ENCODE assay signal across 24 cellular contexts in genomic region chr22:46247443-46247975, GRCh38. TPM values are rescaled to one million over a fixed set of nuclear protein-coding genes. Genes with fewer than 3 reads are reported as not detected.
DNase-seq lines count a peak whose midpoint lies in the region; ATAC-seq and TF ChIP-seq lines count a peak whose summit lies in the region.
"Had no signal": no experiment of that assay in that cellular context is flagged by ENCODE, and none has a peak within 500 bp of the region (broad histone marks: within the 10 kb centered on the region; RNA-seq: fewer than 3 reads in every experiment).

No MANE protein-coding gene starts in this region.

- no peak overlapping the region for H3K27ac Mint-ChIP-seq in nephron
- H3K27ac Mint-ChIP-seq: CD8-positive, alpha-beta T cell had no signal

- no peak overlapping the region for H3K4me3 ChIP-seq in SK-N-SH (ENCODE audit: low read depth in 2 of 2, low read length in 1 of 2)
- no peak overlapping the region for H3K4me3 ChIP-seq in right cardiac atrium (ENCODE audit: low read length)
- H3K4me3 ChIP-seq: GM12878, PC-9 had no signal

- TF ChIP-seq RAD21 in SK-N-SH (IDR thresholded peaks at IDR 0.05; ENCODE audit: low read length) = no peak

- peak overlapping the region; percentile 23 to 77 (median 37) for H3K4me3 Mint-ChIP-seq in nephron

- peaks cover 3% of the 10 kb centered on the region for H3F3A ChIP-seq in SK-N-SH (replicated peaks; ENCODE audit: insufficient read depth)

- H3K9ac ChIP-seq in SK-N-SH = no peak overlapping the region

- no peaks in the 10 kb centered on the region for H3K9me3 ChIP-seq in SK-N-SH
- no peaks in the 10 kb centered on the region for H3K9me3 ChIP-seq in right cardiac atrium (ENCODE audit: control insufficient read depth, low read length)
- H3K9me3 ChIP-seq: BE2C, Caco-2 had no signal

- H3K27me3 Mint-ChIP-seq in nephron (ENCODE audit: low read depth) = no peaks in the 10 kb centered on the region

- peak overlapping the region in 1 of 2 experiments; percentile 88; a peak in 1 of 4 replicates for H3K27ac ChIP-seq in SK-N-SH (ENCODE audit: low read depth in 2 of 2, low read length in 1 of 2)
- H3K27ac ChIP-seq in right cardiac atrium (ENCODE audit: low read length) = peak overlapping the region; percentile 14
- H3K27ac ChIP-seq: PC-9 had no signal

- H4K20me1 ChIP-seq in SK-N-SH (ENCODE audit: insufficient read depth) = no peaks in the 10 kb centered on the region

- TF ChIP-seq EP300 in SK-N-SH (IDR thresholded peaks at IDR 0.05; ENCODE audit: borderline replicate concordance in 1 of 2, low read depth in 1 of 2, low read length in 1 of 2) = no peak; a peak in 1 of 4 replicates

- no peak overlapping the region for H3K4me2 ChIP-seq in SK-N-SH
- H3K4me2 ChIP-seq: PC-9 had no signal

- H3K36me3 ChIP-seq in SK-N-SH (replicated peaks in 1 of 2; ENCODE audit: control insufficient read depth in 1 of 2, insufficient read depth in 2 of 2, low read length in 1 of 2) = peaks cover 3 to 18% of the 10 kb centered on the region in 2 experiments

- TF ChIP-seq CTCF in SK-N-SH (IDR thresholded peaks at IDR 0.05) (no peak), nephron (IDR thresholded peaks at IDR 0.05; ENCODE audit: unreplicated experiment in 3 of 3) (no peak)

- CTCF ChIA-PET in SK-N-SH (lab: Yijun Ruan, JAX) = interaction anchor here (2.6 kb wide), 1 partner anchor 125 kb away, joined by 10 read pairs; no protein-coding TSS in a partner anchor

- H3K27me3 ChIP-seq in SK-N-SH (ENCODE audit: insufficient read depth) (no peaks in the 10 kb centered on the region), right cardiac atrium (ENCODE audit: control insufficient read depth, insufficient read depth) (no peaks in the 10 kb centered on the region)
- H3K27me3 ChIP-seq: BE2C had no signal

- peaks cover 0 to 73% of the 10 kb centered on the region in 2 experiments; a peak in 3 of 4 replicates for H3K4me1 ChIP-seq in SK-N-SH (ENCODE audit: control insufficient read depth in 1 of 2, insufficient read depth in 2 of 2, low read depth in 1 of 2, low read length in 1 of 2)
- H3K4me1 ChIP-seq in right cardiac atrium (ENCODE audit: control insufficient read depth, insufficient read depth, low read length) = peaks cover 17% of the 10 kb centered on the region

- H3K9me3 Mint-ChIP-seq in nephron = no peaks in the 10 kb centered on the region
- H3K9me3 Mint-ChIP-seq: CD8-positive, alpha-beta T cell had no signal

- POLR2A ChIA-PET in SK-N-SH (lab: Yijun Ruan, JAX) = no interaction called here

- peaks cover 17% of the 10 kb centered on the region for H3K36me3 Mint-ChIP-seq in nephron (ENCODE audit: low read depth)

- no peak overlapping the region for H2AFZ ChIP-seq in SK-N-SH (ENCODE audit: low read depth)
- H2AFZ ChIP-seq: PC-9 had no signal

- DNase-seq in SK-N-SH (peak; percentile 49), right cardiac atrium (no peak), Right ventricle myocardium superior (no peak), NCI-H187 treated with DMSO at 0.1 percent for 48 hours (lab: John Stamatoyannopoulos, UW) (no peak)
- DNase-seq: BE2C; Caco-2; CD8-positive, alpha-beta T cell; EL; GDM1; KG1; MM.1S; NCI-H2029 treated with DMSO at 0.1 percent for 48 hours; NCI-H2227 treated with DMSO at 0.1 percent for 48 hours; NCI-H526 treated with DMSO at 0.1 percent for 48 hours; PC-9; SHP77 treated with DMSO at 0.1 percent for 48 hours had no signal

- no peak for ATAC-seq in SK-N-SH treated with all-trans-retinoic acid at 6 μM for 48 hours
- no peak for ATAC-seq in right cardiac atrium
- ATAC-seq in Right ventricle myocardium superior (ENCODE audit: poor library complexity) = no peak
- no peak for ATAC-seq in GM18867 (IDR thresholded peaks at IDR 0.05; ENCODE audit: unreplicated experiment)
- ATAC-seq: CD8-positive, alpha-beta T cell; GM12878; HCT116 had no signal

- peaks cover 30% of the 10 kb centered on the region for H3K79me2 ChIP-seq in SK-N-SH (ENCODE audit: insufficient read depth)

- intact Hi-C loops in right cardiac atrium (cut with DNase I) = no loop called here
- intact Hi-C loops in Right ventricle myocardium superior (cut with DNase I) = loop anchor here (5.0 kb wide), 1 partner anchor 95 kb away; the partner anchor contains the start of gene PPARA

- WGBS in SK-N-SH (ENCODE audit: low lambda C conversion rate) = 100% methylated on average over 2 of the region's 2 CpGs
- 72% methylated on average over 2 of the region's 2 CpGs for WGBS in right cardiac atrium

- H3K9me2 ChIP-seq in SK-N-SH = no peaks in the 10 kb centered on the region

- H3K4me1 Mint-ChIP-seq in nephron = peaks cover 19% of the 10 kb centered on the region

TF ChIP-seq in SK-N-SH, 30 proteins besides CTCF, POLR2A, EP300 and RAD21 (continues in another document):
- TF ChIP-seq TCF12 (IDR thresholded peaks at IDR 0.05) = no peak
- no peak for TF ChIP-seq IRF3 (IDR thresholded peaks at IDR 0.05; ENCODE audit: low read depth, low read length)
- no peak for TF ChIP-seq MAX (IDR thresholded peaks at IDR 0.05; ENCODE audit: low read depth)
- TF ChIP-seq FOXM1 (IDR thresholded peaks at IDR 0.05; ENCODE audit: low read depth) = no peak

TF ChIP-seq in SK-N-SH treated with all-trans-retinoic acid at 6 μM for 48 hours, 23 proteins besides CTCF, POLR2A, EP300 and RAD21:
- no peak for TF ChIP-seq TCF4 (CRISPR knock-in tag; IDR thresholded peaks at IDR 0.05; ENCODE audit: borderline replicate concordance)
- no peak for TF ChIP-seq GLIS3 (CRISPR knock-in tag; IDR thresholded peaks at IDR 0.05)
- TF ChIP-seq CSDC2 (CRISPR knock-in tag; IDR thresholded peaks at IDR 0.05) = no peak
- no peak for TF ChIP-seq TOX (CRISPR knock-in tag; IDR thresholded peaks at IDR 0.05; ENCODE audit: borderline replicate concordance)
- no peak for TF ChIP-seq RARB (CRISPR knock-in tag; IDR thresholded peaks at IDR 0.05)
- TF ChIP-seq ZFP30 (CRISPR knock-in tag; IDR thresholded peaks at IDR 0.05) = no peak
- TF ChIP-seq PPARA (CRISPR knock-in tag; IDR thresholded peaks at IDR 0.05; ENCODE audit: borderline replicate concordance) = no peak
- no peak for TF ChIP-seq ISL1 (CRISPR knock-in tag; IDR thresholded peaks at IDR 0.05)
- TF ChIP-seq POU6F1 (CRISPR knock-in tag; IDR thresholded peaks at IDR 0.05; ENCODE audit: borderline replicate concordance, low read depth) = no peak
- no peak for TF ChIP-seq ZC3H10 (CRISPR knock-in tag; IDR thresholded peaks at IDR 0.05)
- TF ChIP-seq ZNF565 (CRISPR knock-in tag; conservative IDR thresholded peaks at IDR 0.05; ENCODE audit: low read depth) = no peak
- no peak for TF ChIP-seq ZNF8 (CRISPR knock-in tag; IDR thresholded peaks at IDR 0.05)
- no peak for TF ChIP-seq SNAI2 (CRISPR knock-in tag; IDR thresholded peaks at IDR 0.05)
- TF ChIP-seq PATZ1 (CRISPR knock-in tag; IDR thresholded peaks at IDR 0.05; ENCODE audit: borderline replicate concordance) = no peak

RNA-seq across cellular contexts. Expression of gene CDPF1, which starts 2.6 kb away (rescaled TPM):
- polyA plus RNA-seq in SK-N-SH (2012; rRNA removed) (25.3 and 29.0 TPM in 2 replicates), right cardiac atrium (10.5 TPM)
- 14.3 and 15.7 TPM in 2 replicates for polyA plus RNA-seq in SK-N-SH (2012; cell fraction: cytosol; rRNA removed)
- polyA plus RNA-seq in SK-N-SH (2012; cell fraction: nucleus; rRNA removed) = 62.8 and 66.9 TPM in 2 replicates
- total RNA-seq in right cardiac atrium (10 to 100 TPM in 1 of 4 donors, 1 to 10 TPM in 3; 8.9 to 10.4 (median 9.2) TPM), Right ventricle myocardium superior (5.4 TPM)

RNA-seq across cellular contexts. Expression of gene PKDREJ, which starts 15.6 kb away (rescaled TPM):
- polyA plus RNA-seq in SK-N-SH (2012; rRNA removed) (0.02 TPM in 1 of 2 replicates, not detected in the other), right cardiac atrium (0.07 TPM)
- polyA plus RNA-seq in SK-N-SH (2012; cell fraction: cytosol; rRNA removed) = under 0.01 and 0.01 TPM in 2 replicates
- polyA plus RNA-seq in SK-N-SH (2012; cell fraction: nucleus; rRNA removed) = 0.01 TPM in 1 of 2 replicates, not detected in the other
- total RNA-seq in right cardiac atrium (under 1 TPM; 0.06 to 0.25 (median 0.10) TPM), Right ventricle myocardium superior (0.05 TPM)
- total RNA-seq: Caco-2; CD8-positive, alpha-beta T cell; GM12878; H4; NCI-H460; PC-9; RPMI7951 had no signal

RNA-seq across cellular contexts. Expression of gene TTC38, which starts 20.3 kb away (rescaled TPM):
- 24.0 and 25.6 TPM in 2 replicates for polyA plus RNA-seq in SK-N-SH (2012; rRNA removed)
- polyA plus RNA-seq in SK-N-SH (2012; cell fraction: cytosol; rRNA removed) = 11.2 and 17.9 TPM in 2 replicates
- 46.5 and 49.2 TPM in 2 replicates for polyA plus RNA-seq in SK-N-SH (2012; cell fraction: nucleus; rRNA removed)
- total RNA-seq in right cardiac atrium = 10 to 100 TPM; 22.4 to 30.7 (median 27.8) TPM
- polyA plus RNA-seq in right cardiac atrium = 16.6 TPM
- total RNA-seq in Right ventricle myocardium superior = 24.1 TPM

RNA-seq across cellular contexts. Expression of gene GTSE1, which starts 49.2 kb away (rescaled TPM):
- 9.4 and 12.2 TPM in 2 replicates for polyA plus RNA-seq in SK-N-SH (2012; rRNA removed)
- polyA plus RNA-seq in SK-N-SH (2012; cell fraction: cytosol; rRNA removed) = 6.1 and 7.7 TPM in 2 replicates
- 28.1 and 31.7 TPM in 2 replicates for polyA plus RNA-seq in SK-N-SH (2012; cell fraction: nucleus; rRNA removed)
- total RNA-seq in right cardiac atrium = 1 to 10 TPM in 3 of 4 donors, under 1 TPM in 1; 0.42 to 1.8 (median 1.2) TPM
- 0.50 TPM for polyA plus RNA-seq in right cardiac atrium
- total RNA-seq in Right ventricle myocardium superior = 0.43 TPM
